27 cellular contexts compared by ENCODE assay signal in the genomic region with DNA sequence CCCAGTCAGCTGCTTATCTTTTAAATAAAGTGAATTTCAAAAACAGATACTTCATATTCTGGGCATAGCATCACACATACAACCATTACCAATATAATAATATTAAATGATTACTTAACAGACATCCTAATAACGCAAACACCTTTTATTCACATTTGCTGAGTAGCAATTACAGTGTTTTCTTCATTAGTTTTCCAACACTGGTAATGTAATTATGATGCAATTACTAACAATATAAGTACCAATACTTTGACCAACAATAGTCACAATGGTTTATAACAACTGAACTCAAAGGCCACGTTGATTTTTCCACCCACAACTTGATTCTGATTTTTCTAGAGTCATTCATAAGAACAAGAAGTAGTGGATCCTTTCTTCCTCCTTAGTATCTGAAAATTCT.
"Had no signal": no experiment of that assay in that cellular context is flagged by ENCODE, and none has a peak within 500 bp of the region (broad histone marks: within the 10 kb centered on the region; RNA-seq: fewer than 3 reads in every experiment).

No MANE protein-coding gene starts in this region.

- H3K27ac Mint-ChIP-seq: naive thymus-derived CD4-positive, alpha-beta T cell; natural killer cell treated with Interleukin-12 subunit alpha and Interleukin-12 subunit beta and Interleukin-15 and Interleukin-18, amount 100 ng/mL, for 72 hours; stimulated activated memory B cell treated with anti-CD40 and anti-IgM and Interleukin-4, amounts not matched to agents 10 μg/mL and 1 μg/mL and 100 μg/mL, for 72 hours; stimulated activated naive CD8-positive, alpha-beta T cell treated with anti-CD3 and anti-CD28 coated beads, Interleukin-15, amount 100 ng/mL, for 72 hours; type B pancreatic cell had no signal

- H3K4me1 ChIP-seq: prostate gland, tibial nerve, uterus had no signal

- ATAC-seq: left cardiac atrium; left lobe of liver; lower lobe of right lung; mucosa of descending colon; naive thymus-derived CD4-positive, alpha-beta T cell; natural killer cell treated with Interleukin-12 subunit alpha and Interleukin-12 subunit beta and Interleukin-15 and Interleukin-18, amount 100 ng/mL, for 72 hours; right cardiac atrium; stimulated activated memory B cell treated with anti-CD40 and anti-IgM and Interleukin-4, amounts not matched to agents 10 μg/mL and 1 μg/mL and 100 μg/mL, for 72 hours; stimulated activated naive CD8-positive, alpha-beta T cell treated with anti-CD3 and anti-CD28 coated beads, Interleukin-15, amount 100 ng/mL, for 72 hours had no signal

- H3K4me3 Mint-ChIP-seq: naive thymus-derived CD4-positive, alpha-beta T cell; natural killer cell treated with Interleukin-12 subunit alpha and Interleukin-12 subunit beta and Interleukin-15 and Interleukin-18, amount 100 ng/mL, for 72 hours; stimulated activated memory B cell treated with anti-CD40 and anti-IgM and Interleukin-4, amounts not matched to agents 10 μg/mL and 1 μg/mL and 100 μg/mL, for 72 hours; stimulated activated naive CD8-positive, alpha-beta T cell treated with anti-CD3 and anti-CD28 coated beads, Interleukin-15, amount 100 ng/mL, for 72 hours; type B pancreatic cell had no signal

- H3K4me1 Mint-ChIP-seq: stimulated activated memory B cell treated with anti-CD40 and anti-IgM and Interleukin-4, amounts not matched to agents 10 μg/mL and 1 μg/mL and 100 μg/mL, for 72 hours had no signal

- FAIRE-seq: keratinocyte had no signal

- H3K27me3 ChIP-seq: ovary, tibial nerve, uterus had no signal

- H3K4me2 ChIP-seq: smooth muscle cell had no signal

- H3K27ac ChIP-seq: lower lobe of right lung, ovary, prostate gland, tibial nerve, uterus had no signal

- DNase-seq: hippocampal formation; kidney glomerular epithelial cell; left cardiac atrium; lower lobe of right lung; mammary epithelial cell; midbrain; mucosa of descending colon; naive thymus-derived CD4-positive, alpha-beta T cell; ovary; retina; right cardiac atrium; stimulated activated CD4-positive, alpha-beta T cell treated with anti-CD3 and anti-CD28 coated beads, Interleukin-1b, Interleukin-23, amount 100 ng/mL, for 48 hours; stimulated activated CD4-positive, alpha-beta T cell treated with anti-CD3 and anti-CD28 coated beads, Interleukin-2, amount 100 ng/mL, for 48 hours; stimulated activated CD4-positive, alpha-beta T cell treated with anti-CD3 and anti-CD28 coated beads, Interleukin-4, amount 100 ng/mL, for 4 hours; stimulated activated CD8-positive, alpha-beta memory T cell treated with anti-CD3 and anti-CD28 coated beads, Interleukin-4, amount 100 ng/mL, for 48 hours; stimulated activated naive CD4-positive, alpha-beta T cell treated with Interleukin-2 at 50 U/mL for 16 hours; stimulated activated naive CD8-positive, alpha-beta T cell treated with anti-CD3 and anti-CD28 coated beads, Interleukin-15, amount 100 ng/mL, for 72 hours; substantia nigra; uterus had no signal

- H3K27me3 Mint-ChIP-seq: natural killer cell treated with Interleukin-12 subunit alpha and Interleukin-12 subunit beta and Interleukin-15 and Interleukin-18, amount 100 ng/mL, for 72 hours; stimulated activated memory B cell treated with anti-CD40 and anti-IgM and Interleukin-4, amounts not matched to agents 10 μg/mL and 1 μg/mL and 100 μg/mL, for 72 hours; type B pancreatic cell had no signal

- H3K4me3 ChIP-seq: lower lobe of right lung, mucosa of descending colon, ovary, prostate gland, smooth muscle cell, tibial nerve, uterus had no signal

- H3K9me3 ChIP-seq: lower lobe of right lung, mucosa of descending colon, ovary, prostate gland, tibial nerve, uterus had no signal

- H3K36me3 ChIP-seq: lower lobe of right lung, ovary, prostate gland, uterus had no signal

- H3K9me3 Mint-ChIP-seq: natural killer cell treated with Interleukin-12 subunit alpha and Interleukin-12 subunit beta and Interleukin-15 and Interleukin-18, amount 100 ng/mL, for 72 hours; stimulated activated memory B cell treated with anti-CD40 and anti-IgM and Interleukin-4, amounts not matched to agents 10 μg/mL and 1 μg/mL and 100 μg/mL, for 72 hours; stimulated activated naive CD8-positive, alpha-beta T cell treated with anti-CD3 and anti-CD28 coated beads, Interleukin-15, amount 100 ng/mL, for 72 hours; type B pancreatic cell had no signal
